ENCODE assay signal across 9 cellular contexts in the genomic region with DNA sequence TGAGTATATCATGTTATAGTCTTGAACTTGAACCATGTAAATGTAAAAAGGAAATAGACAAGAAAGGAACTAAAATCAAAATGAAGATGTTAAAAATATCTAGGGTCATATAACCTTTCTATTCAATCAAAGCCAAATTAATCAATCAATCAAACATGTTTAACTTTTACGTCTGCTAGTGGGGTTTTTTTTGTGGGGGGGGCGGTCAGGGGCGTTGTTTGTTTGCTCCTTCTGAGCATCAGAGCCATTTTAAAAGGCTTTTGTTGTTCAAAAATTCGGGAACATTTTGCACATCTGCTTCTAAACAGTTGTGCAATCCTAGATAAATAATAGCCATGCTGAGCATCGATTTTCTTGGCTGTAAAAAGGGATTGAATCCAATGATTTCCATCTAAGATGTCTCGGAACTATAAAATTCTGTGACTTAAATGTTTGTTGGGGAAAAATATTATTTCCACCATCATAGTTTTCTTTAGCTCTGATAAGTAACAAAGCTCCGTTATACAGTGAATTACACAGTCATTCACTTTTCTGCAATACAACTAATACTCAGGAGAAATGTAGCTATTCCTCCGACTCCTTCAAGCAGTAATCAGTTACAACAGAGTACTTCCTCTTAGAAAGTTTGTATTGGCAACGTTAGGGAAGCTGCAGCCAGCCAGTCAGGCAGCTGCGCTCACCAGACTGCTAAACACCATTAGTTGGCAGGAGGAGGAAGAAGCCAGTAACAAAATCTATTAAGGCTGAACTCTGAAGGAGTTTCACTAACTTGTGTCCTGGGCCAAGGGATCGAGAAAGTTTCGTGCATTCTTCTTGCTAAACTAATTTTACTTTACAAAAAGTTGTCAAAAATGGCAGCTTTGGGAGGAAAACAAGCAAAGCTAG. TPM values are rescaled to one million over a fixed set of nuclear protein-coding genes. Genes with fewer than 3 reads are reported as not detected.
DNase-seq lines count a peak whose midpoint lies in the region; ATAC-seq, FAIRE-seq and TF ChIP-seq lines count a peak whose summit lies in the region.
"Had no signal": no experiment of that assay in that cellular context is flagged by ENCODE, and none has a peak within 500 bp of the region (broad histone marks: within the 10 kb centered on the region; RNA-seq: fewer than 3 reads in every experiment).

No MANE protein-coding gene starts in this region.

- dilution Hi-C loops in keratinocyte (cut with MboI; ENCODE audit: extremely low pct_ligation_motif_present, low sequenced_read_pairs): no loop called here

- peak; percentile 69 for FAIRE-seq in keratinocyte (lab: Jason Lieb, UNC)
- FAIRE-seq: G401.6 had no signal

- no peak for ATAC-seq in activated CD8-positive, alpha-beta T cell treated with anti-CD3 and anti-CD28 coated beads for 36 hours
- ATAC-seq in activated CD8-positive, alpha-beta T cell treated with anti-CD3 and anti-CD28 coated beads, Interleukin-2, amount 10 ng/mL, durations not matched to agents 7 days and 5 days: no peak
- no peak for ATAC-seq in GM19351 (IDR thresholded peaks at IDR 0.05; ENCODE audit: unreplicated experiment)

- no peak for DNase-seq in activated CD8-positive, alpha-beta T cell treated with anti-CD3 and anti-CD28 coated beads for 36 hours
- DNase-seq in activated CD8-positive, alpha-beta T cell treated with anti-CD3 and anti-CD28 coated beads, Interleukin-2, amount 10 ng/mL, durations not matched to agents 7 days and 5 days: no peak
- DNase-seq in brain microvascular endothelial cell: peak; percentile 60
- no peak for DNase-seq in keratinocyte (ENCODE audit: low read depth, low spot score)
- no peak for DNase-seq in erythroblast (lab: John Stamatoyannopoulos, UW)
- no peak for DNase-seq in NCI-H1092 treated with DMSO at 0.1 percent for 48 hours (lab: John Stamatoyannopoulos, UW)

- H3K4me1 Mint-ChIP-seq in activated CD8-positive, alpha-beta T cell treated with anti-CD3 and anti-CD28 coated beads for 36 hours (ENCODE audit: low read depth): peaks cover 23% of the 10 kb centered on the region
- peaks cover 21% of the 10 kb centered on the region for H3K4me1 Mint-ChIP-seq in activated CD8-positive, alpha-beta T cell treated with anti-CD3 and anti-CD28 coated beads, Interleukin-2, amount 10 ng/mL, durations not matched to agents 7 days and 5 days (ENCODE audit: low read depth)

- in situ Hi-C loops in brain microvascular endothelial cell (cut with HindIII; ENCODE audit: low pct_ligation_motif_present, low sequenced_read_pairs): no loop called here

- no peak for TF ChIP-seq CTCF in activated CD8-positive, alpha-beta T cell treated with anti-CD3 and anti-CD28 coated beads for 36 hours (IDR thresholded peaks at IDR 0.05)
- TF ChIP-seq CTCF in brain microvascular endothelial cell (IDR thresholded peaks at IDR 0.05; ENCODE audit: low read depth, low read length, missing control alignments): no peak
- TF ChIP-seq CTCF in keratinocyte (optimal IDR thresholded peaks at IDR 0.05 in 1 of 3, IDR thresholded peaks at IDR 0.05 in 1 of 3, conservative IDR thresholded peaks at IDR 0.05 in 1 of 3; ENCODE audit: extremely low read depth in 1 of 3, insufficient read depth in 2 of 3, low read length in 3 of 3): no peak

- H3K27ac ChIP-seq in brain microvascular endothelial cell: no peak overlapping the region
- no peak overlapping the region for H3K27ac ChIP-seq in keratinocyte (ENCODE audit: control insufficient read depth, insufficient read depth, low read length)
- H3K27ac ChIP-seq in skin epidermis: peak overlapping the region in 18 of 21 experiments; percentile 4 to 95 (median 65)

- no peaks in the 10 kb centered on the region for H3K9me1 ChIP-seq in keratinocyte (ENCODE audit: control insufficient read depth, extremely low read depth, insufficient read depth, low read length)

- POLR2A ChIA-PET in activated CD8-positive, alpha-beta T cell treated with anti-CD3 and anti-CD28 coated beads for 36 hours (lab: Charles Lee): no interaction called here
- POLR2A ChIA-PET in activated CD8-positive, alpha-beta T cell treated with anti-CD3 and anti-CD28 coated beads, Interleukin-2, amount 10 ng/mL, durations not matched to agents 7 days and 5 days (lab: Charles Lee): no interaction called here

- H2AFZ ChIP-seq in keratinocyte (ENCODE audit: control insufficient read depth, low read length): peak overlapping the region; percentile 76

- H3K9me3 Mint-ChIP-seq in activated CD8-positive, alpha-beta T cell treated with anti-CD3 and anti-CD28 coated beads for 36 hours: peaks cover 2% of the 10 kb centered on the region
- no peaks in the 10 kb centered on the region for H3K9me3 Mint-ChIP-seq in activated CD8-positive, alpha-beta T cell treated with anti-CD3 and anti-CD28 coated beads, Interleukin-2, amount 10 ng/mL, durations not matched to agents 7 days and 5 days (ENCODE audit: insufficient read depth)

- no peak overlapping the region for H3K27ac Mint-ChIP-seq in activated CD8-positive, alpha-beta T cell treated with anti-CD3 and anti-CD28 coated beads for 36 hours
- H3K27ac Mint-ChIP-seq in activated CD8-positive, alpha-beta T cell treated with anti-CD3 and anti-CD28 coated beads, Interleukin-2, amount 10 ng/mL, durations not matched to agents 7 days and 5 days: no peak overlapping the region

- CTCF ChIA-PET in activated CD8-positive, alpha-beta T cell treated with anti-CD3 and anti-CD28 coated beads for 36 hours (lab: Charles Lee): no interaction called here
- CTCF ChIA-PET in activated CD8-positive, alpha-beta T cell treated with anti-CD3 and anti-CD28 coated beads, Interleukin-2, amount 10 ng/mL, durations not matched to agents 7 days and 5 days (lab: Charles Lee): interaction anchor here (1.2 kb wide), 1 partner anchor 28 kb away, joined by 3 read pairs; no protein-coding TSS in a partner anchor

- peaks cover 19% of the 10 kb centered on the region for H3K4me1 ChIP-seq in keratinocyte (ENCODE audit: control insufficient read depth, extremely low read depth, insufficient read depth, low read length)

- H3K36me3 Mint-ChIP-seq in activated CD8-positive, alpha-beta T cell treated with anti-CD3 and anti-CD28 coated beads for 36 hours (ENCODE audit: low read depth): no peaks in the 10 kb centered on the region
- H3K36me3 Mint-ChIP-seq in activated CD8-positive, alpha-beta T cell treated with anti-CD3 and anti-CD28 coated beads, Interleukin-2, amount 10 ng/mL, durations not matched to agents 7 days and 5 days (ENCODE audit: low read depth): no peaks in the 10 kb centered on the region

- H3K9me3 ChIP-seq in keratinocyte (ENCODE audit: control insufficient read depth, low read depth, low read length): no peaks in the 10 kb centered on the region

- peak overlapping the region; percentile 79 for H3K4me3 Mint-ChIP-seq in activated CD8-positive, alpha-beta T cell treated with anti-CD3 and anti-CD28 coated beads for 36 hours
- H3K4me3 Mint-ChIP-seq in activated CD8-positive, alpha-beta T cell treated with anti-CD3 and anti-CD28 coated beads, Interleukin-2, amount 10 ng/mL, durations not matched to agents 7 days and 5 days: no peak overlapping the region

- no peaks in the 10 kb centered on the region for H3K27me3 ChIP-seq in brain microvascular endothelial cell (replicated peaks)
- no peaks in the 10 kb centered on the region for H3K27me3 ChIP-seq in keratinocyte (ENCODE audit: control insufficient read depth, extremely low read depth, insufficient read depth, low read length)

- H3K79me2 ChIP-seq in keratinocyte (ENCODE audit: control insufficient read depth, insufficient read depth, low read length): no peaks in the 10 kb centered on the region

- H3K9ac ChIP-seq in keratinocyte (ENCODE audit: control insufficient read depth, extremely low read depth, insufficient read depth, low read length): no peak overlapping the region

- H3K36me3 ChIP-seq in brain microvascular endothelial cell (replicated peaks) (no peaks in the 10 kb centered on the region), keratinocyte (ENCODE audit: control insufficient read depth in 2 of 2, extremely low read depth in 1 of 2, insufficient read depth in 2 of 2, low read length in 2 of 2) (no peaks in the 10 kb centered on the region)

- H3K4me3 ChIP-seq in brain microvascular endothelial cell (ENCODE audit: low read depth, low read length) (peak overlapping the region; percentile 20), keratinocyte (ENCODE audit: control insufficient read depth in 2 of 3, extremely low read depth in 1 of 3, insufficient read depth in 2 of 3, low read depth in 1 of 3, low read length in 3 of 3) (peak overlapping the region in 2 of 3 experiments; percentile 24 to 45), skin epidermis (peak overlapping the region in 2 of 7 experiments; percentile 74 to 89)

- peak overlapping the region; percentile 96 for H3K4me2 ChIP-seq in keratinocyte (ENCODE audit: control insufficient read depth, extremely low read depth, insufficient read depth, low read depth, low read length)

- no peaks in the 10 kb centered on the region for H4K20me1 ChIP-seq in keratinocyte (ENCODE audit: control insufficient read depth, extremely low read depth, insufficient read depth, low read length)

- intact Hi-C loops in activated CD8-positive, alpha-beta T cell treated with anti-CD3 and anti-CD28 coated beads for 36 hours (cut with micrococcal nuclease): loop anchor here (10.0 kb wide), 1 partner anchor 65 kb away; no protein-coding TSS in a partner anchor

- TF ChIP-seq POLR2A in erythroblast (IDR thresholded peaks at IDR 0.05; ENCODE audit: low read length): no peak

- H3K27me3 Mint-ChIP-seq in activated CD8-positive, alpha-beta T cell treated with anti-CD3 and anti-CD28 coated beads for 36 hours: peaks cover 16% of the 10 kb centered on the region
- H3K27me3 Mint-ChIP-seq in activated CD8-positive, alpha-beta T cell treated with anti-CD3 and anti-CD28 coated beads, Interleukin-2, amount 10 ng/mL, durations not matched to agents 7 days and 5 days (ENCODE audit: low read depth): peaks cover 20% of the 10 kb centered on the region

RNA-seq across cellular contexts. Expression of gene SPATA6, which starts 2.1 kb away (rescaled TPM):
- 1 to 10 TPM; 1.4 to 1.7 TPM for total RNA-seq in activated CD8-positive, alpha-beta T cell treated with anti-CD3 and anti-CD28 coated beads for 36 hours
- under 1 TPM; 0.89 to 0.95 TPM for total RNA-seq in activated CD8-positive, alpha-beta T cell treated with anti-CD3 and anti-CD28 coated beads, Interleukin-2, amount 10 ng/mL, durations not matched to agents 7 days and 5 days
- polyA plus RNA-seq in keratinocyte: 0.77 to 2.4 TPM (median 1.7 TPM) in 3 replicates
- 1.3 TPM for polyA plus RNA-seq in keratinocyte (2011; ENCODE audit: low read depth)
- polyA plus RNA-seq in keratinocyte (2011; cell fraction: cytosol; rRNA removed): 1.2 and 2.1 TPM in 2 replicates
- polyA plus RNA-seq in keratinocyte (2011; cell fraction: nucleus; rRNA removed): 1.8 TPM in 2 replicates
- polyA plus RNA-seq in keratinocyte (2012; ENCODE audit: low replicate concordance): 0.58 and 2.8 TPM in 2 replicates
- polyA minus RNA-seq in keratinocyte: 1.2 to 3.8 TPM (median 2.2 TPM) in 3 replicates
- 1.3 TPM for polyA minus RNA-seq in keratinocyte (2011; cell fraction: cytosol; rRNA and poly(A)+ RNA removed)
- polyA minus RNA-seq in keratinocyte (2011; cell fraction: nucleus; rRNA and poly(A)+ RNA removed): 1.7 and 3.8 TPM in 2 replicates

Comparison
In these comparisons a context has a peak if more than half of its experiments do, and no peak if none do; other contexts are left out.
1. H3K27ac ChIP-seq: peak in skin epidermis (18 of 21); none in brain microvascular endothelial cell (single experiment) and keratinocyte (single experiment).